ENCODE assay signal across 14 cellular contexts in genomic region chr6:56393615-56394612, GRCh38.
"Had no signal": no experiment of that assay in that cellular context is flagged by ENCODE, and none has a peak within 500 bp of the region (broad histone marks: within the 10 kb centered on the region; RNA-seq: fewer than 3 reads in every experiment).

No MANE protein-coding gene starts in this region.

- H3K4me1 Mint-ChIP-seq: immature natural killer cell, neural crest cell, T-helper 17 cell had no signal

- DNase-seq: activated effector memory CD4-positive, alpha-beta T cell treated with Interleukin-2 at 50 U/mL for 16 hours; activated T-cell treated with anti-CD3 and anti-CD28 coated beads, Interleukin-2, amount 50 U/mL, for 1 hour; brain microvascular endothelial cell; cerebellar nuclear complex; immature natural killer cell; left cardiac atrium; ovary; stimulated activated CD4-positive, alpha-beta T cell treated with anti-CD3 and anti-CD28 coated beads, Interleukin-2, amount 100 ng/mL, for 48 hours; stomach; T-helper 17 cell had no signal

- H3K27me3 ChIP-seq: brain microvascular endothelial cell, ovary, stomach had no signal

- H3K27ac Mint-ChIP-seq: immature natural killer cell, T-helper 17 cell had no signal

- ATAC-seq: activated naive CD4-positive, alpha-beta T cell treated with anti-CD3 and anti-CD28 coated beads, Interleukin-2, amount 50 U/mL, for 72 hours; esophagus mucosa; left cardiac atrium; T-helper 17 cell had no signal

- H3K4me3 ChIP-seq: ovary, stomach, thoracic aorta had no signal

- H3K36me3 Mint-ChIP-seq: activated naive CD4-positive, alpha-beta T cell treated with anti-CD3 and anti-CD28 coated beads, Interleukin-2, amount 50 U/mL, for 72 hours; immature natural killer cell had no signal

- H3K4me3 Mint-ChIP-seq: immature natural killer cell, neural crest cell, T-helper 17 cell had no signal

- H3K27ac ChIP-seq: brain microvascular endothelial cell, ovary, stomach, thoracic aorta had no signal

- H3K36me3 ChIP-seq: brain microvascular endothelial cell, ovary, stomach, thoracic aorta had no signal

- H3K27me3 Mint-ChIP-seq: T-helper 17 cell had no signal

- H3K9me3 ChIP-seq: ovary, stomach, thoracic aorta had no signal
